ENCODE assay signal across 26 cellular contexts in the genomic region with DNA sequence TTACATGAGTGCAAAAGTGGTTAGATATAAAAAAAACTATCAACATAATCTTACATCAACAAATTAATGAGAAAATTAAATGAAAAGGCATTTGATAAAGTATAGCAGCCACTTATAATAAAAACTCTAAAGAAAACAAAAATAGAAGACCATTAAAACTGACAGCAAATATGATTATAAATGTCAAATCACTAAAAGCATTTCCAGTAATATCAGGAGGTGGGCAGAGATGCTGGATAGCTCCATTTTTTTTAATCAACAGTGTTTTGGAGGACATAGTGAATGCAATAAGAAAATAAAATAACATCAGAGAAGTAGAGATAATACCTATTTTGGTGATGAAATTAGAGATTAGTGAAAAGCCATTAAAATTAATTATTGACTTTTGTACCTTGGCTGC.
DNase-seq lines count a peak whose midpoint lies in the region; ATAC-seq, FAIRE-seq and TF ChIP-seq lines count a peak whose summit lies in the region.
"Had no signal": no experiment of that assay in that cellular context is flagged by ENCODE, and none has a peak within 500 bp of the region (broad histone marks: within the 10 kb centered on the region; RNA-seq: fewer than 3 reads in every experiment).

No MANE protein-coding gene starts in this region.

- H3K27ac Mint-ChIP-seq in natural killer cell treated with Interleukin-12 subunit alpha and Interleukin-12 subunit beta and Interleukin-15 and Interleukin-18, amount 100 ng/mL, for 72 hours: no peak overlapping the region
- H3K27ac Mint-ChIP-seq: CD14-positive monocyte; CD4-positive, alpha-beta memory T cell; CD8-positive, alpha-beta memory T cell had no signal

- H4K20me1 ChIP-seq in HepG2 (ENCODE audit: insufficient read depth, low read length): no peaks in the 10 kb centered on the region
- H4K20me1 ChIP-seq: BLaER1 had no signal

- H3K27me3 ChIP-seq in HepG2 (ENCODE audit: control insufficient read depth in 1 of 2, insufficient read depth in 2 of 2, low read length in 2 of 2) (no peaks in the 10 kb centered on the region), right lobe of liver (no peaks in the 10 kb centered on the region), small intestine (ENCODE audit: control insufficient read depth in 2 of 2, insufficient read depth in 2 of 2, low read length in 2 of 2) (no peaks in the 10 kb centered on the region), ascending aorta (no peaks in the 10 kb centered on the region)
- H3K27me3 ChIP-seq: BE2C, BLaER1 had no signal

- H3K79me2 ChIP-seq in HepG2 (ENCODE audit: insufficient read depth, low read length): no peaks in the 10 kb centered on the region

- FAIRE-seq in HepG2 (lab: Jason Lieb, UNC) (no peak), small intestine (lab: Jason Lieb, UNC) (peak; percentile 39)
- FAIRE-seq: GM12878, GM12892, GM18507 had no signal

- POLR2A ChIA-PET in HepG2 (lab: Yijun Ruan, JAX): no interaction called here

- no peak for TF ChIP-seq RAD21 in HepG2 (CRISPR knock-in tag; IDR thresholded peaks at IDR 0.05)

- H3K4me2 ChIP-seq in HepG2 (ENCODE audit: low read depth, low read length): no peak overlapping the region
- H3K4me2 ChIP-seq: BLaER1 had no signal

- H3K4me3 ChIP-seq in HepG2 (replicated peaks in 1 of 3; ENCODE audit: insufficient read depth in 1 of 3, low read depth in 2 of 3, low read length in 3 of 3) (no peak overlapping the region), right lobe of liver (no peak overlapping the region), LNCaP clone FGC (ENCODE audit: low read depth, low read length) (no peak overlapping the region), small intestine (ENCODE audit: low read depth in 1 of 2, low read length in 2 of 2) (no peak overlapping the region), ascending aorta (no peak overlapping the region)
- H3K4me3 ChIP-seq: BLaER1, GM12878 had no signal

- BruUV-seq in HepG2 (replicated peaks; lab: Mats Ljungman, UMichigan): no TSS peak

- H2AFZ ChIP-seq in HepG2 (ENCODE audit: low read length): no peak overlapping the region

- in situ Hi-C loops in HepG2 (cut with HindIII; ENCODE audit: extremely low pct_ligation_motif_present, low pct_unique_long_range_greater_than_20kb): no loop called here

- CTCF ChIA-PET in HepG2 (lab: Yijun Ruan, JAX; ENCODE audit: low intra/inter-chr PET ratio, low total read pairs): no interaction called here

- H3K36me3 ChIP-seq in HepG2 (replicated peaks in 1 of 2; ENCODE audit: control insufficient read depth in 1 of 2, insufficient read depth in 2 of 2, low read length in 2 of 2) (no peaks in the 10 kb centered on the region), right lobe of liver (no peaks in the 10 kb centered on the region), small intestine (ENCODE audit: control insufficient read depth in 2 of 2, insufficient read depth in 2 of 2, low read length in 2 of 2) (no peaks in the 10 kb centered on the region), ascending aorta (no peaks in the 10 kb centered on the region)
- H3K36me3 ChIP-seq: BE2C, BLaER1 had no signal

- no peak overlapping the region for H3K4me3 Mint-ChIP-seq in natural killer cell treated with Interleukin-12 subunit alpha and Interleukin-12 subunit beta and Interleukin-15 and Interleukin-18, amount 100 ng/mL, for 72 hours
- H3K4me3 Mint-ChIP-seq: CD14-positive monocyte; CD4-positive, alpha-beta memory T cell; CD4-positive, CD25-positive, alpha-beta regulatory T cell; CD8-positive, alpha-beta memory T cell had no signal

- ATAC-seq in HepG2 (no peak), right lobe of liver (no peak)
- no peak for ATAC-seq in natural killer cell treated with Interleukin-12 subunit alpha and Interleukin-12 subunit beta and Interleukin-15 and Interleukin-18, amount 100 ng/mL, for 72 hours
- ATAC-seq: GM12878 had no signal

- no peaks in the 10 kb centered on the region for H3K4me1 ChIP-seq in HepG2 (ENCODE audit: insufficient read depth, low read length)
- no peaks in the 10 kb centered on the region for H3K4me1 ChIP-seq in right lobe of liver
- H3K4me1 ChIP-seq in small intestine (ENCODE audit: control insufficient read depth in 2 of 2, insufficient read depth in 1 of 2, low read depth in 1 of 2, low read length in 1 of 2): no peaks in the 10 kb centered on the region
- H3K4me1 ChIP-seq in ascending aorta: no peaks in the 10 kb centered on the region
- H3K4me1 ChIP-seq: BE2C, BLaER1 had no signal

- no peak overlapping the region for H3K9ac ChIP-seq in HepG2 (ENCODE audit: insufficient read depth, low read depth, low read length)
- H3K9ac ChIP-seq: BLaER1 had no signal

- H3K36me3 Mint-ChIP-seq in natural killer cell treated with Interleukin-12 subunit alpha and Interleukin-12 subunit beta and Interleukin-15 and Interleukin-18, amount 100 ng/mL, for 72 hours: peaks cover under 1% of the 10 kb centered on the region
- H3K36me3 Mint-ChIP-seq: CD14-positive monocyte; CD4-positive, alpha-beta memory T cell; CD4-positive, CD25-positive, alpha-beta regulatory T cell; CD8-positive, alpha-beta memory T cell had no signal

- H3K27ac ChIP-seq in HepG2 (ENCODE audit: extremely low read length, insufficient read depth, low read length) (no peak overlapping the region), right lobe of liver (no peak overlapping the region), small intestine (ENCODE audit: low read depth in 1 of 2, low read length in 1 of 2) (no peak overlapping the region), ascending aorta (no peak overlapping the region)
- H3K27ac ChIP-seq: BLaER1 had no signal

- TF ChIP-seq EP300 in HepG2 (IDR thresholded peaks at IDR 0.05; ENCODE audit: low read depth in 2 of 2, low read length in 2 of 2) (no peak), HepG2 (CRISPR knock-in tag; IDR thresholded peaks at IDR 0.05; ENCODE audit: borderline replicate concordance) (no peak)

- DNase-seq in HepG2 (ENCODE audit: low spot score): no peak
- no peak for DNase-seq in right lobe of liver
- DNase-seq in LNCaP clone FGC (ENCODE audit: low read depth): peak; percentile 25
- no peak for DNase-seq in small intestine
- no peak for DNase-seq in natural killer cell treated with Interleukin-12 subunit alpha and Interleukin-12 subunit beta and Interleukin-15 and Interleukin-18, amount 100 ng/mL, for 72 hours (ENCODE audit: low spot score)
- DNase-seq in ascending aorta (ENCODE audit: low spot score in 2 of 2): no peak
- DNase-seq: 8988T; ACHN; BE2C; C1 segment of cervical spinal cord; CD4-positive, alpha-beta memory T cell; CD4-positive, CD25-positive, alpha-beta regulatory T cell; CD8-positive, alpha-beta memory T cell; COR-L47; DMS 273 treated with DMSO at 0.1 percent for 48 hours; DMS153; DMS53; DMS79; DND-41; EL; GDM1 had no signal

- H3K27me3 Mint-ChIP-seq in natural killer cell treated with Interleukin-12 subunit alpha and Interleukin-12 subunit beta and Interleukin-15 and Interleukin-18, amount 100 ng/mL, for 72 hours: no peaks in the 10 kb centered on the region
- H3K27me3 Mint-ChIP-seq: CD4-positive, alpha-beta memory T cell; CD4-positive, CD25-positive, alpha-beta regulatory T cell; CD8-positive, alpha-beta memory T cell had no signal

- intact Hi-C loops in HepG2 (cut with micrococcal nuclease; ENCODE audit: unreplicated experiment): no loop called here
- intact Hi-C loops in right lobe of liver (cut with DNase I): no loop called here
- intact Hi-C loops in ascending aorta (cut with DNase I): no loop called here

- peaks cover 11% of the 10 kb centered on the region for H3K9me3 Mint-ChIP-seq in natural killer cell treated with Interleukin-12 subunit alpha and Interleukin-12 subunit beta and Interleukin-15 and Interleukin-18, amount 100 ng/mL, for 72 hours

- H3K9me3 ChIP-seq in HepG2 (ENCODE audit: low read length) (no peaks in the 10 kb centered on the region), right lobe of liver (peaks cover 0 to 3% (median 0%) of the 10 kb centered on the region in 4 donors), small intestine (ENCODE audit: control insufficient read depth, low read depth) (no peaks in the 10 kb centered on the region), ascending aorta (no peaks in the 10 kb centered on the region)
- H3K9me3 ChIP-seq: BE2C, BLaER1 had no signal

- TF ChIP-seq POLR2A in HepG2 (IDR thresholded peaks at IDR 0.05; ENCODE audit: insufficient read depth in 1 of 2, low read depth in 2 of 2, low read length in 2 of 2): no peak
- no peak for TF ChIP-seq POLR2A in right lobe of liver (IDR thresholded peaks at IDR 0.05)

- no peaks in the 10 kb centered on the region for H3K4me1 Mint-ChIP-seq in natural killer cell treated with Interleukin-12 subunit alpha and Interleukin-12 subunit beta and Interleukin-15 and Interleukin-18, amount 100 ng/mL, for 72 hours (ENCODE audit: low read depth in 2 of 2)
- H3K4me1 Mint-ChIP-seq: CD14-positive monocyte; CD4-positive, alpha-beta memory T cell; CD4-positive, CD25-positive, alpha-beta regulatory T cell; CD8-positive, alpha-beta memory T cell had no signal

- TF ChIP-seq CTCF in HepG2 (CRISPR knock-in tag; IDR thresholded peaks at IDR 0.05) (no peak), right lobe of liver (IDR thresholded peaks at IDR 0.05) (no peak), LNCaP clone FGC (IDR thresholded peaks at IDR 0.05; ENCODE audit: control insufficient read depth, extremely low read depth, insufficient read depth) (no peak), ascending aorta (IDR thresholded peaks at IDR 0.05) (no peak)

TF ChIP-seq in HepG2, 621 proteins besides CTCF, POLR2A, EP300 and RAD21 (continues in another document):
- TF ChIP-seq MEIS1 (CRISPR knock-in tag; IDR thresholded peaks at IDR 0.05; ENCODE audit: borderline replicate concordance) (no peak), SRSF9 (IDR thresholded peaks at IDR 0.05; ENCODE audit: borderline replicate concordance, insufficient read depth, low read depth, low read length, poor library complexity, severe bottlenecking) (peak; percentile 11)
